Comparison of ENCODE assay signal across 17 cellular contexts in the genomic region with DNA sequence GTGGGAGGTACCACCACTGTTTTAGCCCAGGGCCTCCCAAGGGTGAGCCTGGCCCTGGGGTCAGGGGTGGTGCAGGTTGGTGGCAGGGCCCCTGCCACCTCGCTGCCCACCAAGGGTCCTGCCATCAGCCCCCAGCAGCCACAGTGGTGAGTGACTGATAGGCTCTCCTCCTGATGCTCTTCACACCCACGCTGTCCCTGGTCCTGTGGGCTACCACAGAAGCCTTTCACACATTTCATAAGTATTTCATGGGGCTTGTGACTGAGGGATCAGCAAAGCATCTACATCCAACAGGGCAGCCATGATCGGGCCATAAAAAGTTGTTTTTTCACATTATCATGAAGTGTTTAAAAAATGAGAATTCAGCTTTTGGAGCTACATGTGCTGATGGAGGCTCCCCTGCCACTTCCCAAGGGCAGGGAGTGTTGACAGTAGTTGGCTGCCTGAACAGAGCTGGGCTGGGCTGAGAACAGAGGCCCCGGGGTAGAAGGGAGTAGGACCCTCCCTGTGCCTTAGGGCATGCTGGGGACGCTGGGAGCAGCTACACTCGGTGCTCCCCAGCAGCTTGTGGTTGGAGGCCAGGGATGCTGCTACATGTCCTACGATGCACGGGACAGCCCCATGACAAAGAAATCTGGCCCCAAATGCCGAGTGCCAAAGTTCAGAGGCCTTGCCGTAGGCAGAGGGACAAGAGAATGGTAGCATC.
A peak's percentile ranks its signal among the peaks of the same experiment; 100 is the strongest.
DNase-seq lines count a peak whose midpoint lies in the region; ATAC-seq, FAIRE-seq and TF ChIP-seq lines count a peak whose summit lies in the region.
"Had no signal": no experiment of that assay in that cellular context is flagged by ENCODE, and none has a peak within 500 bp of the region (broad histone marks: within the 10 kb centered on the region; RNA-seq: fewer than 3 reads in every experiment).

No MANE protein-coding gene starts in this region.

- intact Hi-C loops in right cardiac atrium (cut with DNase I) (no loop called here), cardiac septum (cut with DNase I) (no loop called here), kidney (cut with DNase I) (no loop called here)

- H3K4me1 ChIP-seq in right cardiac atrium (ENCODE audit: control insufficient read depth, insufficient read depth, low read length), result peaks cover 2% of the 10 kb centered on the region
- H3K4me1 ChIP-seq in kidney (ENCODE audit: control insufficient read depth in 1 of 2, insufficient read depth in 1 of 2, low read depth in 1 of 2, low read length in 2 of 2), result no peaks in the 10 kb centered on the region
- H3K4me1 ChIP-seq: A549, BE2C had no signal

- H3K4me3 Mint-ChIP-seq in effector memory CD8-positive, alpha-beta T cell, result peak overlapping the region in 1 of 2 donors; percentile 31
- H3K4me3 Mint-ChIP-seq: CD4-positive, alpha-beta memory T cell; HFFc6 had no signal

- H3K27me3 ChIP-seq in right cardiac atrium (ENCODE audit: control insufficient read depth, insufficient read depth), result no peaks in the 10 kb centered on the region
- H3K27me3 ChIP-seq: BE2C had no signal

- H3K9me3 Mint-ChIP-seq in effector memory CD8-positive, alpha-beta T cell, result no peaks in the 10 kb centered on the region
- H3K9me3 Mint-ChIP-seq: CD4-positive, alpha-beta memory T cell; HFFc6 had no signal

- peaks cover 2 to 5% of the 10 kb centered on the region in 2 donors for H3K4me1 Mint-ChIP-seq in effector memory CD8-positive, alpha-beta T cell (ENCODE audit: low read depth in 2 of 2)
- H3K4me1 Mint-ChIP-seq: CD4-positive, alpha-beta memory T cell had no signal

- H3K36me3 Mint-ChIP-seq in effector memory CD8-positive, alpha-beta T cell (ENCODE audit: insufficient read depth), result no peaks in the 10 kb centered on the region
- H3K36me3 Mint-ChIP-seq: CD4-positive, alpha-beta memory T cell had no signal

- no peak overlapping the region for H3K9ac ChIP-seq in kidney (ENCODE audit: low read length in 2 of 2)

- H3K4me3 ChIP-seq in right cardiac atrium (ENCODE audit: low read length) (no peak overlapping the region), kidney (ENCODE audit: low read length in 2 of 2) (no peak overlapping the region)
- H3K4me3 ChIP-seq: A549, GM12878 had no signal

- H3K36me3 ChIP-seq in kidney (ENCODE audit: control insufficient read depth in 1 of 2, insufficient read depth in 2 of 2, low read length in 2 of 2), result no peaks in the 10 kb centered on the region
- H3K36me3 ChIP-seq: BE2C had no signal

- FAIRE-seq in kidney (lab: Jason Lieb, UNC), result no peak
- FAIRE-seq: A549, GM12878, GM18507, HTR-8/SVneo had no signal

- TF ChIP-seq CTCF in kidney (IDR thresholded peaks at IDR 0.05; ENCODE audit: borderline replicate concordance, extremely low read depth, insufficient read depth), result no peak

- H3K9me3 ChIP-seq in right cardiac atrium (ENCODE audit: control insufficient read depth, low read length) (no peaks in the 10 kb centered on the region), kidney (ENCODE audit: control insufficient read depth in 1 of 2, low read length in 2 of 2) (no peaks in the 10 kb centered on the region)
- H3K9me3 ChIP-seq: A549, BE2C had no signal

- DNase-seq in right cardiac atrium (peak in 1 of 3 donors; percentile 75), cardiac septum (ENCODE audit: low spot score) (no peak), kidney (peak; percentile 8), Kasumi-1 (lab: John Stamatoyannopoulos, UW) (no peak)
- no peak for DNase-seq in effector memory CD8-positive, alpha-beta T cell
- DNase-seq: BE2C; CD4-positive, alpha-beta memory T cell; DMS79; GOT3; HCEC 1CT; HFFc6 had no signal

- peak overlapping the region; percentile 69 to 83 for H3K27ac Mint-ChIP-seq in effector memory CD8-positive, alpha-beta T cell
- H3K27ac Mint-ChIP-seq: CD4-positive, alpha-beta memory T cell; HFFc6 had no signal

- ATAC-seq in right cardiac atrium (peak; percentile 48 to 67), HG03097 (IDR thresholded peaks at IDR 0.05; ENCODE audit: low FRiP score, unreplicated experiment) (no peak)
- peak; percentile 80 for ATAC-seq in effector memory CD8-positive, alpha-beta T cell (replicated peaks)
- ATAC-seq: A549, GM12878 had no signal

- no peak overlapping the region for H3K27ac ChIP-seq in right cardiac atrium (ENCODE audit: low read length)
- H3K27ac ChIP-seq in kidney (ENCODE audit: low read depth in 2 of 2, low read length in 2 of 2), result no peak overlapping the region
- H3K27ac ChIP-seq: A549, C4-2B had no signal

- H3K27me3 Mint-ChIP-seq in effector memory CD8-positive, alpha-beta T cell, result peaks cover 17 to 70% of the 10 kb centered on the region in 2 donors

- 73% methylated on average over 10 of the region's 10 CpGs for WGBS in right cardiac atrium
